ENCODE assay signal across 1 cellular context in the genomic region with DNA sequence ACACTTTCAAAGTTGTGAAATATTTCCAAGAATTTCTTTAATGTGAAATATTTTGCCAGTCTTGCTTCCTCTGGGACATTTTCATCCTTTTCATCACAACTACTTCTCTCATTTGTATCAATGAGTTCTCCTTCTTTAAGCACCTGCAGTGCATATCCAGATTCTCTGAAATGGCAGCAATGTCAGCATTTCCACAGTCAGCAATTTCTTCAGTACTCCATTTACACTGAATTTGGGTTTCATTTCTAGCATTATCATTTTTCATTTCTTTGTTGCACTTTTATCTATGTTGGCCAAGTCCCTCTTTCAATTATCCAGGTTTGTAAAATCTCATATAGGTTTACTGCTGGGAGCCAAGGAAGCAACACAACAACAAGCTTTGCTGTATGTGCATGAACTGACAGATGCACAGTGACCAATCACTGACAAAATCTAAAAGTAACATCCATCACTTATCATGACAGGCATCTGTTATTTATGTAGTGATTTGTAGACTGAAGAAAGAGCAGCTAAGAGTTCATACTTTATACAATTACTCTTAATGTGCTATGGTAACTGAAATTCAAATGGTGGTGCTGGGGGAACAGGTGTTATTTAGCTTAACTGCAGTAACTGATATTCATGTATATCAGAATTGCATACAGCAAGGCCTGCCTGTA.
TF ChIP-seq lines count a peak whose summit lies in the region.

No MANE protein-coding gene starts in this region.

TF ChIP-seq in K562, 482 proteins besides CTCF, POLR2A, EP300 and RAD21 (continued from another document and continues in another):
- TF ChIP-seq ZNF398 (CRISPR knock-in tag; IDR thresholded peaks at IDR 0.05) (no peak), ZNF408 (CRISPR knock-in tag; IDR thresholded peaks at IDR 0.05; ENCODE audit: low read depth) (no peak), HCFC1 (IDR thresholded peaks at IDR 0.05; ENCODE audit: low read depth, low read length) (no peak), C11orf30 (IDR thresholded peaks at IDR 0.05; ENCODE audit: low read depth) (peak; percentile 79), DLX4 (CRISPR knock-in tag; IDR thresholded peaks at IDR 0.05) (no peak), ZNF316 (IDR thresholded peaks at IDR 0.05) (peak; percentile 90), GABPA (tag; conservative IDR thresholded peaks at IDR 0.05; ENCODE audit: low read depth) (no peak), ZBTB34 (CRISPR knock-in tag; IDR thresholded peaks at IDR 0.05) (no peak), MAFK (IDR thresholded peaks at IDR 0.05; ENCODE audit: low read length) (peak; percentile 67), FOXA1 (IDR thresholded peaks at IDR 0.05; ENCODE audit: borderline replicate concordance) (no peak), RBM34 (IDR thresholded peaks at IDR 0.05; ENCODE audit: borderline replicate concordance, insufficient read depth, low read length) (no peak), ZNF280A (IDR thresholded peaks at IDR 0.05; ENCODE audit: low read depth, partially characterized antibody) (no peak), E2F5 (CRISPR knock-in tag; IDR thresholded peaks at IDR 0.05) (no peak), ETV1 (tag; conservative IDR thresholded peaks at IDR 0.05; ENCODE audit: low read depth) (no peak), CBX1 (IDR thresholded peaks at IDR 0.05; ENCODE audit: low read depth) (no peak), FOXM1 (IDR thresholded peaks at IDR 0.05; ENCODE audit: low read depth) (no peak), FOXM1 (CRISPR knock-in tag; IDR thresholded peaks at IDR 0.05; ENCODE audit: low read depth) (no peak), MEIS2 (IDR thresholded peaks at IDR 0.05; ENCODE audit: partially characterized antibody) (peak; percentile 69), FOXK2 (conservative IDR thresholded peaks at IDR 0.05 in 1 of 2, IDR thresholded peaks at IDR 0.05 in 1 of 2; ENCODE audit: low read depth in 2 of 2) (no peak), MAFG (tag; conservative IDR thresholded peaks at IDR 0.05) (peak; percentile 66)
- TF ChIP-seq, protein P1, sequence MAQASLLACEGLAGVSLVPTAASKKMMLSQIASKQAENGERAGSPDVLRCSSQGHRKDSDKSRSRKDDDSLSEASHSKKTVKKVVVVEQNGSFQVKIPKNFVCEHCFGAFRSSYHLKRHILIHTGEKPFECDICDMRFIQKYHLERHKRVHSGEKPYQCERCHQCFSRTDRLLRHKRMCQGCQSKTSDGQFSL (CRISPR knock-in tag; IDR thresholded peaks at IDR 0.05): no peak
- TF ChIP-seq, protein P1 (tag; IDR thresholded peaks at IDR 0.05): no peak
- TF ChIP-seq, protein P2, sequence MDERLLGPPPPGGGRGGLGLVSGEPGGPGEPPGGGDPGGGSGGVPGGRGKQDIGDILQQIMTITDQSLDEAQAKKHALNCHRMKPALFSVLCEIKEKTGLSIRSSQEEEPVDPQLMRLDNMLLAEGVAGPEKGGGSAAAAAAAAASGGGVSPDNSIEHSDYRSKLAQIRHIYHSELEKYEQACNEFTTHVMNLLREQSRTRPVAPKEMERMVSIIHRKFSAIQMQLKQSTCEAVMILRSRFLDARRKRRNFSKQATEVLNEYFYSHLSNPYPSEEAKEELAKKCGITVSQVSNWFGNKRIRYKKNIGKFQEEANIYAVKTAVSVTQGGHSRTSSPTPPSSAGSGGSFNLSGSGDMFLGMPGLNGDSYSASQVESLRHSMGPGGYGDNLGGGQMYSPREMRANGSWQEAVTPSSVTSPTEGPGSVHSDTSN (CRISPR knock-in tag; IDR thresholded peaks at IDR 0.05; ENCODE audit: low read depth): no peak
- TF ChIP-seq, protein P2 (tag; conservative IDR thresholded peaks at IDR 0.05; ENCODE audit: low read depth): peak; percentile 85
- TF ChIP-seq, protein P3, sequence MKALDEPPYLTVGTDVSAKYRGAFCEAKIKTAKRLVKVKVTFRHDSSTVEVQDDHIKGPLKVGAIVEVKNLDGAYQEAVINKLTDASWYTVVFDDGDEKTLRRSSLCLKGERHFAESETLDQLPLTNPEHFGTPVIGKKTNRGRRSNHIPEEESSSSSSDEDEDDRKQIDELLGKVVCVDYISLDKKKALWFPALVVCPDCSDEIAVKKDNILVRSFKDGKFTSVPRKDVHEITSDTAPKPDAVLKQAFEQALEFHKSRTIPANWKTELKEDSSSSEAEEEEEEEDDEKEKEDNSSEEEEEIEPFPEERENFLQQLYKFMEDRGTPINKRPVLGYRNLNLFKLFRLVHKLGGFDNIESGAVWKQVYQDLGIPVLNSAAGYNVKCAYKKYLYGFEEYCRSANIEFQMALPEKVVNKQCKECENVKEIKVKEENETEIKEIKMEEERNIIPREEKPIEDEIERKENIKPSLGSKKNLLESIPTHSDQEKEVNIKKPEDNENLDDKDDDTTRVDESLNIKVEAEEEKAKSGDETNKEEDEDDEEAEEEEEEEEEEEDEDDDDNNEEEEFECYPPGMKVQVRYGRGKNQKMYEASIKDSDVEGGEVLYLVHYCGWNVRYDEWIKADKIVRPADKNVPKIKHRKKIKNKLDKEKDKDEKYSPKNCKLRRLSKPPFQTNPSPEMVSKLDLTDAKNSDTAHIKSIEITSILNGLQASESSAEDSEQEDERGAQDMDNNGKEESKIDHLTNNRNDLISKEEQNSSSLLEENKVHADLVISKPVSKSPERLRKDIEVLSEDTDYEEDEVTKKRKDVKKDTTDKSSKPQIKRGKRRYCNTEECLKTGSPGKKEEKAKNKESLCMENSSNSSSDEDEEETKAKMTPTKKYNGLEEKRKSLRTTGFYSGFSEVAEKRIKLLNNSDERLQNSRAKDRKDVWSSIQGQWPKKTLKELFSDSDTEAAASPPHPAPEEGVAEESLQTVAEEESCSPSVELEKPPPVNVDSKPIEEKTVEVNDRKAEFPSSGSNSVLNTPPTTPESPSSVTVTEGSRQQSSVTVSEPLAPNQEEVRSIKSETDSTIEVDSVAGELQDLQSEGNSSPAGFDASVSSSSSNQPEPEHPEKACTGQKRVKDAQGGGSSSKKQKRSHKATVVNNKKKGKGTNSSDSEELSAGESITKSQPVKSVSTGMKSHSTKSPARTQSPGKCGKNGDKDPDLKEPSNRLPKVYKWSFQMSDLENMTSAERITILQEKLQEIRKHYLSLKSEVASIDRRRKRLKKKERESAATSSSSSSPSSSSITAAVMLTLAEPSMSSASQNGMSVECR (CRISPR knock-in tag; IDR thresholded peaks at IDR 0.05): no peak
- TF ChIP-seq, protein P4, sequence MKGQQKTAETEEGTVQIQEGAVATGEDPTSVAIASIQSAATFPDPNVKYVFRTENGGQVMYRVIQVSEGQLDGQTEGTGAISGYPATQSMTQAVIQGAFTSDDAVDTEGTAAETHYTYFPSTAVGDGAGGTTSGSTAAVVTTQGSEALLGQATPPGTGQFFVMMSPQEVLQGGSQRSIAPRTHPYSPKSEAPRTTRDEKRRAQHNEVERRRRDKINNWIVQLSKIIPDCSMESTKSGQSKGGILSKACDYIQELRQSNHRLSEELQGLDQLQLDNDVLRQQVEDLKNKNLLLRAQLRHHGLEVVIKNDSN (CRISPR knock-in tag; IDR thresholded peaks at IDR 0.05): no peak
- TF ChIP-seq, protein P5, sequence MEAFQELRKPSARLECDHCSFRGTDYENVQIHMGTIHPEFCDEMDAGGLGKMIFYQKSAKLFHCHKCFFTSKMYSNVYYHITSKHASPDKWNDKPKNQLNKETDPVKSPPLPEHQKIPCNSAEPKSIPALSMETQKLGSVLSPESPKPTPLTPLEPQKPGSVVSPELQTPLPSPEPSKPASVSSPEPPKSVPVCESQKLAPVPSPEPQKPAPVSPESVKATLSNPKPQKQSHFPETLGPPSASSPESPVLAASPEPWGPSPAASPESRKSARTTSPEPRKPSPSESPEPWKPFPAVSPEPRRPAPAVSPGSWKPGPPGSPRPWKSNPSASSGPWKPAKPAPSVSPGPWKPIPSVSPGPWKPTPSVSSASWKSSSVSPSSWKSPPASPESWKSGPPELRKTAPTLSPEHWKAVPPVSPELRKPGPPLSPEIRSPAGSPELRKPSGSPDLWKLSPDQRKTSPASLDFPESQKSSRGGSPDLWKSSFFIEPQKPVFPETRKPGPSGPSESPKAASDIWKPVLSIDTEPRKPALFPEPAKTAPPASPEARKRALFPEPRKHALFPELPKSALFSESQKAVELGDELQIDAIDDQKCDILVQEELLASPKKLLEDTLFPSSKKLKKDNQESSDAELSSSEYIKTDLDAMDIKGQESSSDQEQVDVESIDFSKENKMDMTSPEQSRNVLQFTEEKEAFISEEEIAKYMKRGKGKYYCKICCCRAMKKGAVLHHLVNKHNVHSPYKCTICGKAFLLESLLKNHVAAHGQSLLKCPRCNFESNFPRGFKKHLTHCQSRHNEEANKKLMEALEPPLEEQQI (IDR thresholded peaks at IDR 0.05): no peak
